ENCODE assay signal across 8 cellular contexts in genomic region chr17:63434951-63435571, GRCh38. TPM values are rescaled to one million over a fixed set of nuclear protein-coding genes. Genes with fewer than 3 reads are reported as not detected.
DNase-seq lines count a peak whose midpoint lies in the region; TF ChIP-seq lines count a peak whose summit lies in the region.

No MANE protein-coding gene starts in this region.

- intact Hi-C loops in posterior vena cava (cut with DNase I): loop anchor here in 1 of 2 donors (5.0 kb wide), 1 partner anchor 167 kb away; the partner anchor contains the start of gene TACO1

- H3K4me3 ChIP-seq in AG10803 (ENCODE audit: low read length) (no peak overlapping the region), fibroblast of the aortic adventitia (ENCODE audit: low read depth, low read length) (no peak overlapping the region)

- DNase-seq in AG10803 (ENCODE audit: low read depth): no peak
- peak in 74 of 76 experiments; percentile 58 to 96 (median 89) for DNase-seq in HUDEP-2 (lab: John Stamatoyannopoulos, UW; ENCODE audit: unreplicated experiment in 76 of 76)
- DNase-seq in activated CD4-positive, alpha-beta T cell treated with anti-CD3 and anti-CD28 coated beads, Interleukin-2, amount 50 U/mL, for 1 hour: peak; percentile 51
- DNase-seq in fibroblast of the aortic adventitia (ENCODE audit: low read depth): peak; percentile 24
- DNase-seq in posterior vena cava (ENCODE audit: low spot score): peak; percentile 88
- DNase-seq in SHP77 (lab: John Stamatoyannopoulos, UW): no peak
- no peak for DNase-seq in kidney glomerular epithelial cell (lab: John Stamatoyannopoulos, UW)
- no peak for DNase-seq in stimulated activated CD4-positive, alpha-beta T cell treated with anti-CD3 and anti-CD28 coated beads, Interleukin-12 subunit alpha, Interleukin-12 subunit beta, amount 100 ng/mL, for 4 hours

- TF ChIP-seq CTCF in AG10803 (conservative IDR thresholded peaks at IDR 0.05; ENCODE audit: low read length): peak; percentile 16
- peak; percentile 23 for TF ChIP-seq CTCF in fibroblast of the aortic adventitia (IDR thresholded peaks at IDR 0.05; ENCODE audit: insufficient read depth, low read length)

RNA-seq across cellular contexts. Expression of gene CYB561, which starts 11.0 kb away (rescaled TPM):
- total RNA-seq in fibroblast of the aortic adventitia (ENCODE audit: low replicate concordance): 16.4 and 29.5 TPM in 2 replicates
- total RNA-seq in posterior vena cava: 10 to 100 TPM; 21.3 to 26.2 TPM

RNA-seq across cellular contexts. Expression of gene ACE, which starts 41.8 kb away (rescaled TPM):
- total RNA-seq in fibroblast of the aortic adventitia (ENCODE audit: low replicate concordance) (16.9 and 24.3 TPM in 2 replicates), posterior vena cava (10 to 100 TPM in 1 of 2 donors, 1 to 10 TPM in 1; 9.9 to 16.3 TPM)

Comparison
In these comparisons a context has a peak if more than half of its experiments do, and no peak if none do; other contexts are left out.
1. DNase-seq: peak in HUDEP-2 (74 of 76), activated CD4-positive, alpha-beta T cell treated with anti-CD3 and anti-CD28 coated beads, Interleukin-2, amount 50 U/mL, for 1 hour (single experiment), fibroblast of the aortic adventitia (single experiment) and posterior vena cava (single experiment); none in AG10803 (single experiment), SHP77 (0 of 2), kidney glomerular epithelial cell (single experiment) and stimulated activated CD4-positive, alpha-beta T cell treated with anti-CD3 and anti-CD28 coated beads, Interleukin-12 subunit alpha, Interleukin-12 subunit beta, amount 100 ng/mL, for 4 hours (single experiment).